Comparison of ENCODE assay signal across 8 cellular contexts in the genomic region with DNA sequence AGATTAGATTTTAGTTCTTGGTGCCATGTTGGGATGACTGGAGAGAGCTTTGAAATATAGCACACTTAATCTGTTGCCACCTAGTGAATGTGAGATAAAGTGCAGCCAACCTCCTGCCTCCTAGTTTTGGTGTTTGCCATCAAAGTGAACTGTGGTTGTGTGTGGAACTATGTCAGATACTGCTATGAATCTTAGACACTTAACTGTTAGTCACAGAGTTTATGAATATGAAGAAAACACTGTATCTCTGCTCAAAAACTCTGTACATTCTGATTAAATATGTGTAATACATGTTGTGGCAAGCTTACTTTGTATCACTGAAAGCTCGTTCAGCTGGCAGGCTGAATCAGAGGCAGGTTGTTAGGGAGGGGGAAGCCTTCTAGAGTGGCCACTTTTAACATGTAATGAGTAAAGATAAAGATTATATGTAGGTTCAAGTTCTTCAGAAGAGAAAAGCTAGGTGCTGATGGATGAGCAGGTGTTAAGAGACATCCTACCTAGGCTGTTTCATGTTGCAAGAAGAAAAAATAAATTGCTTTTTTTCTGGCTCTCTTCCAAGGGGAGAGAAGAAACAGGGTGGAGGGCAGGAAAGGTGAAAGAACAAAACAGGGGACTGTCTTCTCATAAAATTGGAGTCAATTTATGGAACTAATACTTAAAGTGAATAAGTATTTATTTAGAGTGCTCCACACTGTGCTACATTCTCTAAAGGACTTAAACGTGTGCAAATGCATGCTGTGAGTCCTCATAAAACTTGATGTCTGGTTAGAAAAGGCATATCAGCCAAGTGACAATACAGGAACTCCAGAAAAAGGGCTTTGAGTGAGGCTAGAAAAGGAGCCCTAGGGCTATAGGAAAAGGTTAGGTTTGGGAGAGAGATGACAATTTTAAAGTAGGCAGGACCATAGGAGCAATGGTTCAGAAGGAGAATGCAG. TPM values are rescaled to one million over a fixed set of nuclear protein-coding genes. Genes with fewer than 3 reads are reported as not detected.
DNase-seq lines count a peak whose midpoint lies in the region; ATAC-seq and TF ChIP-seq lines count a peak whose summit lies in the region.

No MANE protein-coding gene starts in this region.

- H3K36me3 Mint-ChIP-seq in natural killer cell, result no peaks in the 10 kb centered on the region
- no peaks in the 10 kb centered on the region for H3K36me3 Mint-ChIP-seq in activated CD8-positive, alpha-beta memory T cell treated with anti-CD3 and anti-CD28 coated beads, Interleukin-2, amount 10 ng/mL, durations not matched to agents 7 days and 5 days

- no peaks in the 10 kb centered on the region for H3K9me3 ChIP-seq in osteoblast (ENCODE audit: low read depth, low read length)

- CTCF ChIA-PET in activated CD8-positive, alpha-beta memory T cell treated with anti-CD3 and anti-CD28 coated beads, Interleukin-2, amount 10 ng/mL, durations not matched to agents 7 days and 5 days (lab: Charles Lee), result interaction anchor here (1.2 kb wide), 1 partner anchor 8 kb away, joined by 3 read pairs; no protein-coding TSS in a partner anchor

- H3K27me3 Mint-ChIP-seq in natural killer cell (ENCODE audit: low read depth in 2 of 2), result peaks cover 13% of the 10 kb centered on the region in 2 donors
- peaks cover 28% of the 10 kb centered on the region for H3K27me3 Mint-ChIP-seq in activated CD8-positive, alpha-beta memory T cell treated with anti-CD3 and anti-CD28 coated beads, Interleukin-2, amount 10 ng/mL, durations not matched to agents 7 days and 5 days

- peak; percentile 61 for TF ChIP-seq CTCF in choroid plexus epithelial cell (conservative IDR thresholded peaks at IDR 0.05; ENCODE audit: low read depth, low read length)
- TF ChIP-seq CTCF in osteoblast (IDR thresholded peaks at IDR 0.05; ENCODE audit: extremely low read depth, low read depth, low read length), result peak; percentile 61
- no peak for TF ChIP-seq CTCF in natural killer cell (IDR thresholded peaks at IDR 0.05)

- peak overlapping the region; percentile 82 for H3K27ac ChIP-seq in osteoblast (ENCODE audit: low read depth, low read length)

- intact Hi-C loops in natural killer cell (cut with micrococcal nuclease), result no loop called here

- no peaks in the 10 kb centered on the region for H3K27me3 ChIP-seq in osteoblast (ENCODE audit: insufficient read depth, low read length)

- no peaks in the 10 kb centered on the region for H4K20me1 ChIP-seq in osteoblast (ENCODE audit: insufficient read depth, low read length)

- ATAC-seq in natural killer cell, result no peak
- ATAC-seq in activated CD8-positive, alpha-beta memory T cell treated with anti-CD3 and anti-CD28 coated beads, Interleukin-2, amount 10 ng/mL, durations not matched to agents 7 days and 5 days, result no peak
- ATAC-seq in HG02973 (IDR thresholded peaks at IDR 0.05; ENCODE audit: unreplicated experiment), result no peak

- H3K4me3 ChIP-seq in choroid plexus epithelial cell (ENCODE audit: low read depth, low read length) (no peak overlapping the region), osteoblast (ENCODE audit: insufficient read depth, low read length) (no peak overlapping the region)

- no peaks in the 10 kb centered on the region for H3K79me2 ChIP-seq in osteoblast (ENCODE audit: insufficient read depth, low read length)

- no peak overlapping the region for H3K4me3 Mint-ChIP-seq in natural killer cell
- no peak overlapping the region for H3K4me3 Mint-ChIP-seq in activated CD8-positive, alpha-beta memory T cell treated with anti-CD3 and anti-CD28 coated beads, Interleukin-2, amount 10 ng/mL, durations not matched to agents 7 days and 5 days

- DNase-seq in stimulated activated CD4-positive, alpha-beta T cell treated with anti-CD3 and anti-CD28 coated beads, Interleukin-1b, Interleukin-23, amount 100 ng/mL, for 48 hours, result peak; percentile 35
- no peak for DNase-seq in stimulated activated CD4-positive, alpha-beta T cell treated with anti-CD3 and anti-CD28 coated beads, Interleukin-15, amount 100 ng/mL, for 24 hours
- DNase-seq in NCI-H2171 treated with DMSO at 0.1 percent for 48 hours (lab: John Stamatoyannopoulos, UW) (peak; percentile 77), choroid plexus epithelial cell (ENCODE audit: low read depth) (peak; percentile 70), osteoblast (ENCODE audit: insufficient read length, low spot score, missing footprints) (peak; percentile 68), natural killer cell (no peak)
- DNase-seq in activated CD8-positive, alpha-beta memory T cell treated with anti-CD3 and anti-CD28 coated beads, Interleukin-2, amount 10 ng/mL, durations not matched to agents 7 days and 5 days, result no peak

- H3K36me3 ChIP-seq in osteoblast (ENCODE audit: insufficient read depth, low read length), result no peaks in the 10 kb centered on the region

- H3K27ac Mint-ChIP-seq in natural killer cell, result no peak overlapping the region
- H3K27ac Mint-ChIP-seq in activated CD8-positive, alpha-beta memory T cell treated with anti-CD3 and anti-CD28 coated beads, Interleukin-2, amount 10 ng/mL, durations not matched to agents 7 days and 5 days, result no peak overlapping the region

- H3K4me1 ChIP-seq in osteoblast (ENCODE audit: insufficient read depth, low read length), result peaks cover 54% of the 10 kb centered on the region

- H3K4me2 ChIP-seq in osteoblast (ENCODE audit: insufficient read depth, low read length), result peak overlapping the region; percentile 19

- peaks cover 4 to 5% of the 10 kb centered on the region in 2 donors for H3K4me1 Mint-ChIP-seq in natural killer cell
- H3K4me1 Mint-ChIP-seq in activated CD8-positive, alpha-beta memory T cell treated with anti-CD3 and anti-CD28 coated beads, Interleukin-2, amount 10 ng/mL, durations not matched to agents 7 days and 5 days, result no peaks in the 10 kb centered on the region

- H3K9me3 Mint-ChIP-seq in natural killer cell, result no peaks in the 10 kb centered on the region
- H3K9me3 Mint-ChIP-seq in activated CD8-positive, alpha-beta memory T cell treated with anti-CD3 and anti-CD28 coated beads, Interleukin-2, amount 10 ng/mL, durations not matched to agents 7 days and 5 days (ENCODE audit: low read depth), result no peaks in the 10 kb centered on the region

- no peak overlapping the region for H2AFZ ChIP-seq in osteoblast (ENCODE audit: low read length)

RNA-seq across cellular contexts. Expression of a gene that starts 14.1 kb away (rescaled TPM):
- 410 and 488 TPM in 2 replicates for total RNA-seq in osteoblast
- not detected for total RNA-seq in natural killer cell
- total RNA-seq in activated CD8-positive, alpha-beta memory T cell treated with anti-CD3 and anti-CD28 coated beads, Interleukin-2, amount 10 ng/mL, durations not matched to agents 7 days and 5 days, result not detected

Comparison
In these comparisons a context has a peak if more than half of its experiments do, and no peak if none do; other contexts are left out.
1. DNase-seq: peak in stimulated activated CD4-positive, alpha-beta T cell treated with anti-CD3 and anti-CD28 coated beads, Interleukin-1b, Interleukin-23, amount 100 ng/mL, for 48 hours (single experiment), NCI-H2171 treated with DMSO at 0.1 percent for 48 hours (single experiment), choroid plexus epithelial cell (single experiment) and osteoblast (single experiment); none in stimulated activated CD4-positive, alpha-beta T cell treated with anti-CD3 and anti-CD28 coated beads, Interleukin-15, amount 100 ng/mL, for 24 hours (single experiment), natural killer cell (single experiment) and activated CD8-positive, alpha-beta memory T cell treated with anti-CD3 and anti-CD28 coated beads, Interleukin-2, amount 10 ng/mL, durations not matched to agents 7 days and 5 days (single experiment).
2. RNA of a gene that starts 14.1 kb away (total RNA-seq): 410 to 488 TPM in osteoblast; not detected in activated CD8-positive, alpha-beta memory T cell treated with anti-CD3 and anti-CD28 coated beads, Interleukin-2, amount 10 ng/mL, durations not matched to agents 7 days and 5 days and not detected in natural killer cell; every median in the first group is over 100 times any median in the second.